9 cellular contexts compared by ENCODE assay signal in the genomic region with DNA sequence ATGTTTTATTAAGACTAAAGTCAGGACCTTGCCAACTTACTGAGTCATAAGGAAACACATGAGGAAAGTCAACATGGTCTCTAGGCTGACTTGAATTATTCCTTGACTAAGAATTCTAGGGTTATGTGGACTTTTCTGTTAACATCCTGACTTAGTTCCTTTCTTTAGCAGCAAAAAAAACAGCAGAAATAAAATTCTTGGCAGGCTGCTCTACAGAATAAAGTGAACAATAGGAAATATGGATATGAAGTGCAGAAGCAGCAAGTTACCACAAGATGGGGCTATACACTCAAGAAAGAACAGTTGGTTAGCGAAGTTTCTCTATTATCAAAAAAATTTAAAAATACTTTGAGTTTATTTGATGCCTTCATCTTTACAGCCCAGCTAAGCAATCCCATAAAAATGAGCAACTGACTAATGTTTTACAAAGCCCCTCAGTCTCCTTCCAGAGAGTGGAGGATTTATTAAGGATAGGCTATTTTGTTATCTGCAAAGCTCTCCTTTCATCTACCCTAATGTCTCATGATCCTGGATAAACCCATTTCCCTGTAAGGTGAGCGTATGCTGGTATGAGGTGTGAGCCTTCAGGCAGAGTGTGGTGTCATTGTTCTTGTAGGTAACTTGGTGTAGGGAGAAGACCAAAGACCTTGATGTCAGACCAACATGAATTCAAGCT. TPM values are rescaled to one million over a fixed set of nuclear protein-coding genes. Genes with fewer than 3 reads are reported as not detected.
A peak's percentile ranks its signal among the peaks of the same experiment; 100 is the strongest.
DNase-seq lines count a peak whose midpoint lies in the region; ATAC-seq and TF ChIP-seq lines count a peak whose summit lies in the region.
"Had no signal": no experiment of that assay in that cellular context is flagged by ENCODE, and none has a peak within 500 bp of the region (broad histone marks: within the 10 kb centered on the region; RNA-seq: fewer than 3 reads in every experiment).

No MANE protein-coding gene starts in this region.

- H3K4me1 ChIP-seq in HEK293 (ENCODE audit: control insufficient read depth, insufficient read depth, low read length) (no peaks in the 10 kb centered on the region), right lobe of liver (no peaks in the 10 kb centered on the region)

- CTCF ChIA-PET in HEK293 (lab: Yijun Ruan, JAX), result interaction anchor here (0.6 to 4.8 kb wide), 20 partner anchors 11 to 718 kb away, joined by 3 to 40 read pairs (median 4); no protein-coding TSS in a partner anchor

- ATAC-seq in right lobe of liver (peak; percentile 78 to 87 (median 80)), HG03439 (IDR thresholded peaks at IDR 0.05; ENCODE audit: unreplicated experiment) (no peak), HG02642 (IDR thresholded peaks at IDR 0.05; ENCODE audit: poor library complexity, unreplicated experiment) (no peak)

- WGBS in right lobe of liver (ENCODE audit: insufficient coverage, low coverage, low lambda C conversion rate, missing lambda C conversion rate), result 2% methylated on average over 2 of the region's 2 CpGs

- intact Hi-C loops in right lobe of liver (cut with DNase I), result loop anchor here in 1 of 2 donors (5.0 to 10.0 kb wide), 2 partner anchors 62 to 265 kb away; no protein-coding TSS in a partner anchor

- H3K36me3 ChIP-seq in HEK293 (ENCODE audit: control insufficient read depth in 2 of 2, insufficient read depth in 1 of 2, low read length in 2 of 2), result no peaks in the 10 kb centered on the region
- H3K36me3 ChIP-seq in right lobe of liver, result no peaks in the 10 kb centered on the region
- H3K36me3 ChIP-seq: SJSA1 had no signal

- H3K27me3 ChIP-seq in right lobe of liver, result no peaks in the 10 kb centered on the region

- H3K9me3 ChIP-seq in HEK293 (ENCODE audit: control insufficient read depth, insufficient read depth, low read depth, low read length) (no peaks in the 10 kb centered on the region), right lobe of liver (no peaks in the 10 kb centered on the region)
- H3K9me3 ChIP-seq: SJSA1 had no signal

- H3K4me3 ChIP-seq in HEK293 (ENCODE audit: low read depth, low read length), result no peak overlapping the region
- H3K4me3 ChIP-seq in cardiac fibroblast (replicated peaks in 1 of 2; ENCODE audit: low read depth in 2 of 2, low read length in 2 of 2), result no peak overlapping the region
- H3K4me3 ChIP-seq in right lobe of liver, result no peak overlapping the region
- H3K4me3 ChIP-seq: SJSA1 had no signal

- TF ChIP-seq POLR2A in right lobe of liver (IDR thresholded peaks at IDR 0.05), result no peak

- DNase-seq in DMS114 treated with DMSO at 0.1 percent for 48 hours (lab: John Stamatoyannopoulos, UW; ENCODE audit: unreplicated experiment) (peak; percentile 63), NCI-H69 (lab: John Stamatoyannopoulos, UW) (peak; percentile 54), cardiac fibroblast (ENCODE audit: low read depth in 2 of 2) (peak; percentile 79 to 87), right lobe of liver (no peak)
- no peak for DNase-seq in stimulated activated CD4-positive, alpha-beta T cell treated with anti-CD3 and anti-CD28 coated beads, Interleukin-15, amount 100 ng/mL, for 24 hours

- no peak overlapping the region for H3K27ac ChIP-seq in HEK293 (ENCODE audit: extremely low read depth, low read depth, low read length)
- no peak overlapping the region for H3K27ac ChIP-seq in right lobe of liver
- H3K27ac ChIP-seq: SJSA1 had no signal

- 0 out of 2 replicates have a peak, but pooled peaks have one; percentile 23 for TF ChIP-seq CTCF in HEK293 (tag by site-specific recombination; IDR thresholded peaks at IDR 0.05)
- peak; percentile 72 for TF ChIP-seq CTCF in cardiac fibroblast (IDR thresholded peaks at IDR 0.05; ENCODE audit: low read depth, low read length)
- peak; percentile 85 to 88 (median 87) for TF ChIP-seq CTCF in right lobe of liver (IDR thresholded peaks at IDR 0.05)

- POLR2A ChIA-PET in HEK293 (lab: Yijun Ruan, JAX), result no interaction called here

TF ChIP-seq in HEK293, 187 proteins besides CTCF, POLR2A, EP300 and RAD21:
- TF ChIP-seq ZNF660 (tag by site-specific recombination; IDR thresholded peaks at IDR 0.05) (peak; percentile 67), ZNF623 (tag by site-specific recombination; IDR thresholded peaks at IDR 0.05) (no peak), ZFP41 (tag by site-specific recombination; IDR thresholded peaks at IDR 0.05; ENCODE audit: borderline replicate concordance) (no peak), KLF9 (tag by site-specific recombination; IDR thresholded peaks at IDR 0.05; ENCODE audit: low read depth) (no peak), ZNF777 (tag by site-specific recombination; IDR thresholded peaks at IDR 0.05; ENCODE audit: borderline replicate concordance) (no peak), ZNF473 (tag by site-specific recombination; IDR thresholded peaks at IDR 0.05) (no peak), ZNF654 (tag by site-specific recombination; IDR thresholded peaks at IDR 0.05; ENCODE audit: low read depth) (peak; percentile 77)
- TF ChIP-seq, protein P1, sequence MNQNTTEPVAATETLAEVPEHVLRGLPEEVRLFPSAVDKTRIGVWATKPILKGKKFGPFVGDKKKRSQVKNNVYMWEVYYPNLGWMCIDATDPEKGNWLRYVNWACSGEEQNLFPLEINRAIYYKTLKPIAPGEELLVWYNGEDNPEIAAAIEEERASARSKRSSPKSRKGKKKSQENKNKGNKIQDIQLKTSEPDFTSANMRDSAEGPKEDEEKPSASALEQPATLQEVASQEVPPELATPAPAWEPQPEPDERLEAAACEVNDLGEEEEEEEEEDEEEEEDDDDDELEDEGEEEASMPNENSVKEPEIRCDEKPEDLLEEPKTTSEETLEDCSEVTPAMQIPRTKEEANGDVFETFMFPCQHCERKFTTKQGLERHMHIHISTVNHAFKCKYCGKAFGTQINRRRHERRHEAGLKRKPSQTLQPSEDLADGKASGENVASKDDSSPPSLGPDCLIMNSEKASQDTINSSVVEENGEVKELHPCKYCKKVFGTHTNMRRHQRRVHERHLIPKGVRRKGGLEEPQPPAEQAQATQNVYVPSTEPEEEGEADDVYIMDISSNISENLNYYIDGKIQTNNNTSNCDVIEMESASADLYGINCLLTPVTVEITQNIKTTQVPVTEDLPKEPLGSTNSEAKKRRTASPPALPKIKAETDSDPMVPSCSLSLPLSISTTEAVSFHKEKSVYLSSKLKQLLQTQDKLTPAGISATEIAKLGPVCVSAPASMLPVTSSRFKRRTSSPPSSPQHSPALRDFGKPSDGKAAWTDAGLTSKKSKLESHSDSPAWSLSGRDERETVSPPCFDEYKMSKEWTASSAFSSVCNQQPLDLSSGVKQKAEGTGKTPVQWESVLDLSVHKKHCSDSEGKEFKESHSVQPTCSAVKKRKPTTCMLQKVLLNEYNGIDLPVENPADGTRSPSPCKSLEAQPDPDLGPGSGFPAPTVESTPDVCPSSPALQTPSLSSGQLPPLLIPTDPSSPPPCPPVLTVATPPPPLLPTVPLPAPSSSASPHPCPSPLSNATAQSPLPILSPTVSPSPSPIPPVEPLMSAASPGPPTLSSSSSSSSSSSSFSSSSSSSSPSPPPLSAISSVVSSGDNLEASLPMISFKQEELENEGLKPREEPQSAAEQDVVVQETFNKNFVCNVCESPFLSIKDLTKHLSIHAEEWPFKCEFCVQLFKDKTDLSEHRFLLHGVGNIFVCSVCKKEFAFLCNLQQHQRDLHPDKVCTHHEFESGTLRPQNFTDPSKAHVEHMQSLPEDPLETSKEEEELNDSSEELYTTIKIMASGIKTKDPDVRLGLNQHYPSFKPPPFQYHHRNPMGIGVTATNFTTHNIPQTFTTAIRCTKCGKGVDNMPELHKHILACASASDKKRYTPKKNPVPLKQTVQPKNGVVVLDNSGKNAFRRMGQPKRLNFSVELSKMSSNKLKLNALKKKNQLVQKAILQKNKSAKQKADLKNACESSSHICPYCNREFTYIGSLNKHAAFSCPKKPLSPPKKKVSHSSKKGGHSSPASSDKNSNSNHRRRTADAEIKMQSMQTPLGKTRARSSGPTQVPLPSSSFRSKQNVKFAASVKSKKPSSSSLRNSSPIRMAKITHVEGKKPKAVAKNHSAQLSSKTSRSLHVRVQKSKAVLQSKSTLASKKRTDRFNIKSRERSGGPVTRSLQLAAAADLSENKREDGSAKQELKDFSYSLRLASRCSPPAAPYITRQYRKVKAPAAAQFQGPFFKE (tag by site-specific recombination; IDR thresholded peaks at IDR 0.05; ENCODE audit: borderline replicate concordance), result no peak

RNA-seq across cellular contexts. Expression of a gene that starts 23.1 kb away (rescaled TPM):
- 10 to 100 TPM; 34.0 to 57.0 (median 48.2) TPM for total RNA-seq in right lobe of liver

RNA-seq across cellular contexts. Expression of a gene that starts 40.1 kb away (rescaled TPM):
- under 1 TPM in 4 of 6 experiments, not detected in 2; 0.13 to 0.56 (median 0.37) TPM for total RNA-seq in right lobe of liver
- total RNA-seq: SJSA1 had no signal

Comparison
In these comparisons a context has a peak if more than half of its experiments do, and no peak if none do; other contexts are left out.
1. DNase-seq: peak in DMS114 treated with DMSO at 0.1 percent for 48 hours (single experiment), NCI-H69 (single experiment) and cardiac fibroblast (2 of 2); none in right lobe of liver (0 of 3) and stimulated activated CD4-positive, alpha-beta T cell treated with anti-CD3 and anti-CD28 coated beads, Interleukin-15, amount 100 ng/mL, for 24 hours (single experiment).
2. CTCF ChIP-seq: peak in every context shown above with its lines; median percentile 87 in right lobe of liver; 72 in cardiac fibroblast; 23 in HEK293.
3. ATAC-seq: peak in right lobe of liver (4 of 4); none in HG03439 (single experiment) and HG02642 (single experiment).